8 cellular contexts compared by ENCODE assay signal in genomic region chr17:50541916-50542688, GRCh38. TPM values are rescaled to one million over a fixed set of nuclear protein-coding genes. Genes with fewer than 3 reads are reported as not detected.
DNase-seq lines count a peak whose midpoint lies in the region; ATAC-seq, FAIRE-seq and TF ChIP-seq lines count a peak whose summit lies in the region.

No MANE protein-coding gene starts in this region.

- in situ Hi-C loops in G401 (cut with HindIII; ENCODE audit: low sequenced_read_pairs) = no loop called here

- no peaks in the 10 kb centered on the region for H3K36me3 Mint-ChIP-seq in activated naive CD4-positive, alpha-beta T cell treated with anti-CD3 and anti-CD28 coated beads, Interleukin-2, amount 50 U/mL, for 24 hours
- H3K36me3 Mint-ChIP-seq in glutamatergic neuron (ENCODE audit: unreplicated experiment) (no peaks in the 10 kb centered on the region), osteocyte (ENCODE audit: unreplicated experiment) (no peaks in the 10 kb centered on the region)

- no peaks in the 10 kb centered on the region for H3K9me3 Mint-ChIP-seq in activated naive CD4-positive, alpha-beta T cell treated with anti-CD3 and anti-CD28 coated beads, Interleukin-2, amount 50 U/mL, for 24 hours
- H3K9me3 Mint-ChIP-seq in glutamatergic neuron (ENCODE audit: unreplicated experiment) (peaks cover 8% of the 10 kb centered on the region), osteocyte (ENCODE audit: unreplicated experiment) (no peaks in the 10 kb centered on the region)

- H3K9ac ChIP-seq in SK-N-MC (ENCODE audit: insufficient read length) = peak overlapping the region; percentile 69

- ATAC-seq in thoracic aorta (ENCODE audit: insufficient number of reproducible peaks, low FRiP score, low read depth) = peak; percentile 66

- no peak for TF ChIP-seq CTCF in glutamatergic neuron (IDR thresholded peaks at IDR 0.05; ENCODE audit: partially characterized antibody, unreplicated experiment)
- TF ChIP-seq CTCF in osteocyte (IDR thresholded peaks at IDR 0.05) = peak; percentile 29
- no peak for TF ChIP-seq CTCF in thoracic aorta (IDR thresholded peaks at IDR 0.05)

- H3K4me3 Mint-ChIP-seq in activated naive CD4-positive, alpha-beta T cell treated with anti-CD3 and anti-CD28 coated beads, Interleukin-2, amount 50 U/mL, for 24 hours = peak overlapping the region; percentile 84
- H3K4me3 Mint-ChIP-seq in glutamatergic neuron (ENCODE audit: unreplicated experiment) = peak overlapping the region; percentile 89
- peak overlapping the region; percentile 77 for H3K4me3 Mint-ChIP-seq in osteocyte (ENCODE audit: unreplicated experiment)

- H3K4me3 ChIP-seq in SK-N-MC (peak overlapping the region; percentile 91), thoracic aorta (peak overlapping the region; percentile 91)

- peak; percentile 83 for DNase-seq in G401 (ENCODE audit: low spot score)
- peak; percentile 97 for DNase-seq in H54 (ENCODE audit: insufficient read length, low spot score)
- DNase-seq in M059J (ENCODE audit: low read depth) = peak; percentile 77
- DNase-seq in SK-N-MC (ENCODE audit: low read depth, low spot score) = no peak
- peak; percentile 92 for DNase-seq in glutamatergic neuron
- peak; percentile 96 for DNase-seq in osteocyte (ENCODE audit: extremely low spot score, unreplicated experiment)
- DNase-seq in thoracic aorta (ENCODE audit: low spot score) = no peak

- H3K4me1 ChIP-seq in thoracic aorta (ENCODE audit: control insufficient read depth in 1 of 2, low read depth in 2 of 2) = peaks cover 12 to 19% of the 10 kb centered on the region in 2 donors

- no peaks in the 10 kb centered on the region for H3K27me3 ChIP-seq in thoracic aorta (replicated peaks; ENCODE audit: insufficient read depth)

- H3K9me3 ChIP-seq in SK-N-MC (ENCODE audit: low read depth, low read length) = no peaks in the 10 kb centered on the region
- H3K9me3 ChIP-seq in thoracic aorta = no peaks in the 10 kb centered on the region

- peak; percentile 89 for TF ChIP-seq POLR2A in H54 (IDR thresholded peaks at IDR 0.05; ENCODE audit: low read depth, low read length)

- H3K4me1 Mint-ChIP-seq in activated naive CD4-positive, alpha-beta T cell treated with anti-CD3 and anti-CD28 coated beads, Interleukin-2, amount 50 U/mL, for 24 hours = peaks cover 26% of the 10 kb centered on the region
- H3K4me1 Mint-ChIP-seq in glutamatergic neuron (ENCODE audit: low read depth, unreplicated experiment) = peaks cover 16% of the 10 kb centered on the region
- H3K4me1 Mint-ChIP-seq in osteocyte (ENCODE audit: unreplicated experiment) = peaks cover 14% of the 10 kb centered on the region

- H3K36me3 ChIP-seq in SK-N-MC (ENCODE audit: insufficient read depth, low read length) (no peaks in the 10 kb centered on the region), thoracic aorta (no peaks in the 10 kb centered on the region)

- peak overlapping the region; percentile 57; the same call in 1 of the 2 replicates for H3K27ac ChIP-seq in SK-N-MC
- peak overlapping the region in 1 of 2 donors; percentile 41 for H3K27ac ChIP-seq in thoracic aorta

- peak overlapping the region; percentile 46 for H3K27ac Mint-ChIP-seq in activated naive CD4-positive, alpha-beta T cell treated with anti-CD3 and anti-CD28 coated beads, Interleukin-2, amount 50 U/mL, for 24 hours
- peak overlapping the region; percentile 86 for H3K27ac Mint-ChIP-seq in glutamatergic neuron (ENCODE audit: unreplicated experiment)
- peak overlapping the region; percentile 50 for H3K27ac Mint-ChIP-seq in osteocyte (ENCODE audit: unreplicated experiment)

- peaks cover 5% of the 10 kb centered on the region for H3K27me3 Mint-ChIP-seq in activated naive CD4-positive, alpha-beta T cell treated with anti-CD3 and anti-CD28 coated beads, Interleukin-2, amount 50 U/mL, for 24 hours
- peaks cover 20% of the 10 kb centered on the region for H3K27me3 Mint-ChIP-seq in glutamatergic neuron (ENCODE audit: unreplicated experiment)
- H3K27me3 Mint-ChIP-seq in osteocyte (ENCODE audit: unreplicated experiment) = no peaks in the 10 kb centered on the region

- FAIRE-seq in H54 (lab: Jason Lieb, UNC) = no peak

RNA-seq across cellular contexts. Expression of gene SPATA20, which starts 4.9 kb away (rescaled TPM):
- 39.4 and 59.1 TPM in 2 replicates for total RNA-seq in G401 (2014; rRNA removed; shearing (Covaris generic))
- total RNA-seq in M059J (2014; rRNA removed; shearing (Covaris generic)) = 23.1 and 60.5 TPM in 2 replicates
- total RNA-seq in glutamatergic neuron (ENCODE audit: unreplicated experiment) (14.0 TPM), osteocyte (55.0 and 58.1 TPM in 2 replicates), thoracic aorta (100 to 1,000 TPM in 1 of 2 donors, 10 to 100 TPM in 1; 82.8 to 118 TPM)

RNA-seq across cellular contexts. Expression of gene EPN3, which starts 9.6 kb away (rescaled TPM):
- 2.3 and 2.8 TPM in 2 replicates for total RNA-seq in G401 (2014; rRNA removed; shearing (Covaris generic))
- 0.74 TPM in 1 of 2 replicates, not detected in the other for total RNA-seq in M059J (2014; rRNA removed; shearing (Covaris generic))
- total RNA-seq in glutamatergic neuron (ENCODE audit: unreplicated experiment) = 0.12 TPM
- total RNA-seq in osteocyte = not detected in 2 replicates
- 1 to 10 TPM in 1 of 2 donors, not detected in 1; 1.4 TPM for total RNA-seq in thoracic aorta

RNA-seq across cellular contexts. Expression of gene CACNA1G, which starts 18.4 kb away (rescaled TPM):
- total RNA-seq in G401 (2014; rRNA removed; shearing (Covaris generic)) = 5.1 and 13.0 TPM in 2 replicates
- 0.15 TPM in 1 of 2 replicates, not detected in the other for total RNA-seq in M059J (2014; rRNA removed; shearing (Covaris generic))
- 2.2 TPM for total RNA-seq in glutamatergic neuron (ENCODE audit: unreplicated experiment)
- 0.10 and 0.11 TPM in 2 replicates for total RNA-seq in osteocyte
- 1 to 10 TPM in 1 of 2 donors, under 1 TPM in 1; 0.27 to 2.3 TPM for total RNA-seq in thoracic aorta

RNA-seq across cellular contexts. Expression of gene MYCBPAP, which starts 33.9 kb away (rescaled TPM):
- total RNA-seq in G401 (2014; rRNA removed; shearing (Covaris generic)) = 0.58 and 1.7 TPM in 2 replicates
- 0.12 TPM in 1 of 2 replicates, not detected in the other for total RNA-seq in M059J (2014; rRNA removed; shearing (Covaris generic))
- total RNA-seq in glutamatergic neuron (ENCODE audit: unreplicated experiment) (2.5 TPM), osteocyte (0.46 and 0.81 TPM in 2 replicates), thoracic aorta (under 1 TPM; 0.56 to 0.68 TPM)

Comparison
In these comparisons a context has a peak if more than half of its experiments do, and no peak if none do; other contexts are left out.
1. DNase-seq: peak in G401 (single experiment), H54 (single experiment), M059J (single experiment), glutamatergic neuron (single experiment) and osteocyte (single experiment); none in SK-N-MC (single experiment) and thoracic aorta (single experiment).
2. Peak in every context shown above with its lines, with median percentiles within 50 percentile points of each other: H3K27ac Mint-ChIP-seq and H3K4me3 Mint-ChIP-seq.